1 cellular context compared by ENCODE assay signal in genomic region chr17:30352247-30352814, GRCh38.
A peak's percentile ranks its signal among the peaks of the same experiment; 100 is the strongest.
TF ChIP-seq lines count a peak whose summit lies in the region.

No MANE protein-coding gene starts in this region.

TF ChIP-seq in K562, 482 proteins besides CTCF, POLR2A, EP300 and RAD21 (continued from another document):
- TF ChIP-seq FOXP4 (CRISPR knock-in tag; IDR thresholded peaks at IDR 0.05; ENCODE audit: borderline replicate concordance): no peak
- TF ChIP-seq ZNF740 (CRISPR knock-in tag; IDR thresholded peaks at IDR 0.05): no peak
- no peak for TF ChIP-seq ZNF740 (tag; IDR thresholded peaks at IDR 0.05)
- no peak for TF ChIP-seq JUNB (CRISPR knock-in tag; conservative IDR thresholded peaks at IDR 0.05)
- TF ChIP-seq ZBTB33 (CRISPR knock-in tag; IDR thresholded peaks at IDR 0.05): no peak
- no peak for TF ChIP-seq MYBL2 (IDR thresholded peaks at IDR 0.05; ENCODE audit: low read depth)
- TF ChIP-seq MYBL2 (CRISPR knock-in tag; IDR thresholded peaks at IDR 0.05; ENCODE audit: borderline replicate concordance): no peak
- 0 out of 2 replicates have a peak, but pooled peaks have one; percentile 31 for TF ChIP-seq NR2C1 (IDR thresholded peaks at IDR 0.05)
- no peak for TF ChIP-seq NR2C1 (tag; IDR thresholded peaks at IDR 0.05)
- no peak for TF ChIP-seq GTF2A2 (tag; IDR thresholded peaks at IDR 0.05)
